Comparison of ENCODE assay signal across 15 cellular contexts in genomic region chr3:79724206-79724605, GRCh38. TPM values are rescaled to one million over a fixed set of nuclear protein-coding genes. Genes with fewer than 3 reads are reported as not detected.
A peak's percentile ranks its signal among the peaks of the same experiment; 100 is the strongest.
DNase-seq lines count a peak whose midpoint lies in the region; ATAC-seq and TF ChIP-seq lines count a peak whose summit lies in the region.
"Had no signal": no experiment of that assay in that cellular context is flagged by ENCODE, and none has a peak within 500 bp of the region (broad histone marks: within the 10 kb centered on the region; RNA-seq: fewer than 3 reads in every experiment).

No MANE protein-coding gene starts in this region.

- H3K27ac Mint-ChIP-seq in osteocyte (ENCODE audit: unreplicated experiment) = no peak overlapping the region
- H3K27ac Mint-ChIP-seq: activated naive CD4-positive, alpha-beta T cell treated with anti-CD3 and anti-CD28 coated beads, Interleukin-2, amount 50 U/mL, for 72 hours; nephron had no signal

- H3K27me3 ChIP-seq in NT2/D1 (ENCODE audit: insufficient read depth, insufficient read length) = no peaks in the 10 kb centered on the region

- H3K9me3 Mint-ChIP-seq in osteocyte (ENCODE audit: unreplicated experiment) = peaks cover 5% of the 10 kb centered on the region
- H3K9me3 Mint-ChIP-seq: nephron had no signal

- H3K4me3 ChIP-seq in NT2/D1 (ENCODE audit: insufficient read length, low read depth) (no peak overlapping the region), epithelial cell of esophagus (ENCODE audit: low read length) (no peak overlapping the region)
- H3K4me3 ChIP-seq: skin epidermis had no signal

- H3K9ac ChIP-seq in NT2/D1 (ENCODE audit: insufficient read length, low read depth) = no peak overlapping the region

- ATAC-seq in GM18909 (IDR thresholded peaks at IDR 0.05; ENCODE audit: poor library complexity, unreplicated experiment) (no peak), HG03354 (IDR thresholded peaks at IDR 0.05; ENCODE audit: poor library complexity, severe bottlenecking, unreplicated experiment) (no peak)
- ATAC-seq: activated naive CD4-positive, alpha-beta T cell treated with anti-CD3 and anti-CD28 coated beads, Interleukin-2, amount 50 U/mL, for 72 hours had no signal

- H3K4me1 ChIP-seq in NT2/D1 (ENCODE audit: insufficient read depth, insufficient read length) = peaks cover 3% of the 10 kb centered on the region

- H3K4me3 Mint-ChIP-seq in osteocyte (ENCODE audit: unreplicated experiment) = no peak overlapping the region
- H3K4me3 Mint-ChIP-seq: nephron had no signal

- no peaks in the 10 kb centered on the region for H3K9me3 ChIP-seq in NT2/D1 (ENCODE audit: insufficient read depth, low read length)

- DNase-seq in HEK293T (ENCODE audit: extremely low spot score) = peak; percentile 18
- peak; percentile 30 for DNase-seq in NT2/D1 (ENCODE audit: low read depth, low spot score)
- DNase-seq in epithelial cell of esophagus (ENCODE audit: low read depth) = no peak
- DNase-seq in osteocyte (ENCODE audit: extremely low spot score, unreplicated experiment) = no peak
- DNase-seq in HCEC 1CT = no peak
- no peak for DNase-seq in hepatic stellate cell (ENCODE audit: low spot score)
- DNase-seq: activated CD4-positive, CD25-positive, alpha-beta regulatory T cell; activated CD8-positive, alpha-beta memory T cell treated with anti-CD3 and anti-CD28 coated beads, Interleukin-2, amount 50 U/mL, for 4 hours; NCI-H1105 treated with DMSO at 0.1 percent for 48 hours; NCI-H510A treated with DMSO at 0.1 percent for 48 hours had no signal

- CTCF ChIA-PET in HEK293T (lab: Yijun Ruan, JAX) = no interaction called here

- H3K36me3 Mint-ChIP-seq in osteocyte (ENCODE audit: unreplicated experiment) = no peaks in the 10 kb centered on the region
- H3K36me3 Mint-ChIP-seq: activated naive CD4-positive, alpha-beta T cell treated with anti-CD3 and anti-CD28 coated beads, Interleukin-2, amount 50 U/mL, for 72 hours had no signal

- H3K4me1 Mint-ChIP-seq in osteocyte (ENCODE audit: unreplicated experiment) = peaks cover 4% of the 10 kb centered on the region

- H3K27me3 Mint-ChIP-seq in osteocyte (ENCODE audit: unreplicated experiment) = no peaks in the 10 kb centered on the region

- TF ChIP-seq CTCF in epithelial cell of esophagus (IDR thresholded peaks at IDR 0.05; ENCODE audit: insufficient read depth, low read depth, low read length, missing control alignments) (peak; percentile 11), osteocyte (IDR thresholded peaks at IDR 0.05) (peak; percentile 20)

- POLR2A ChIA-PET in HEK293T (lab: Yijun Ruan, JAX) = no interaction called here

- no peaks in the 10 kb centered on the region for H3K36me3 ChIP-seq in NT2/D1 (ENCODE audit: insufficient read depth, insufficient read length, low read length)

TF ChIP-seq in HEK293T, 16 proteins besides CTCF, POLR2A, EP300 and RAD21:
- TF ChIP-seq NFRKB (IDR thresholded peaks at IDR 0.05) = no peak
- TF ChIP-seq L3MBTL2 (conservative IDR thresholded peaks at IDR 0.05) = no peak
- no peak for TF ChIP-seq ARNT (IDR thresholded peaks at IDR 0.05)
- TF ChIP-seq BHLHE40 (IDR thresholded peaks at IDR 0.05; ENCODE audit: borderline replicate concordance) = no peak
- TF ChIP-seq ELF4 (IDR thresholded peaks at IDR 0.05) = no peak
- no peak for TF ChIP-seq FOXA1 (IDR thresholded peaks at IDR 0.05)
- TF ChIP-seq SP1 (IDR thresholded peaks at IDR 0.05) = no peak
- no peak for TF ChIP-seq FOXM1 (IDR thresholded peaks at IDR 0.05; ENCODE audit: borderline replicate concordance)

RNA-seq across cellular contexts. Expression of gene ROBO1, which starts 43.6 kb away (rescaled TPM):
- 73.8 and 79.6 TPM in 2 replicates for total RNA-seq in osteocyte

Comparison
In these comparisons a context has a peak if more than half of its experiments do, and no peak if none do; other contexts are left out.
1. DNase-seq: peak in HEK293T (single experiment) and NT2/D1 (single experiment); none in epithelial cell of esophagus (single experiment), osteocyte (single experiment), HCEC 1CT (single experiment) and hepatic stellate cell (single experiment).